ENCODE assay signal across 8 cellular contexts in the genomic region with DNA sequence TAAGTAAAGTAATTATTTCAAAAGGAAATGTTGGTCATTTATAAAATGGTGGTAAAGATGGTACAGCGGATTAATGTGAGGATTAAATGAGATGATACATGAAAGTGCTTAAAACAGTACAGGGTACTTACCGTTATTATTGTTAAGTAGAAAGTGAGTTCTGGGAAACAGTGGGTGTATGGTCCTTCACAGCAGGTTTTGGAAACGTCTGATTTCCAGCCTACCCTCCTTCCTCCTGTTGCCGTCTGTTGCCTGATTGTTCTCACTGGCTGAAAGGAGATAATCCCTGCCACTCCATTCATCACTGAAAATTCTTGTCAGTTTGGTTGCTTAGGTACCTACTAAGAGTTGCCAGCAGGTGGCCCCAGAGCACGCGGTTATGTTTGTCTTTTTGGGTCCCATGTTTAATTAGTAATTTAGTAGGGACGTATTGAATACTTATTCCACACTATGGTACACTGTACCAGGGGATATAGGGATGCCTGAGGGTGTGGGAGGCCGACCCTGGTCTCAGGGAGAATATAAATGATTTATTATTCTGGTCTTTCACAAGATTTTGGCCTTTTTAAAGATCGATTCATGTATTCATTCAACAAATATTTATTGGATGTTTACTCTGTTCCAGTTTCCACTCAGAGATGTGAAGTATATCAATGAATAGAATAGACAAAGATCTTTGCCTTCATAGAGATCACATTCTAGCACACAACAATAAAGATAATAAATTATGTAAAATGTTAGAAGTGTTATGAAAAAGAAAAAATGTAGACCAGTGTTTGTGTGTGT. TPM values are rescaled to one million over a fixed set of nuclear protein-coding genes. Genes with fewer than 3 reads are reported as not detected.
A peak's percentile ranks its signal among the peaks of the same experiment; 100 is the strongest.
DNase-seq lines count a peak whose midpoint lies in the region; ATAC-seq and TF ChIP-seq lines count a peak whose summit lies in the region.

No MANE protein-coding gene starts in this region.

- H3K36me3 ChIP-seq in effector memory CD4-positive, alpha-beta T cell (ENCODE audit: control insufficient read depth, insufficient read depth, low read length), result no peaks in the 10 kb centered on the region

- no peak overlapping the region for H3K27ac ChIP-seq in effector memory CD4-positive, alpha-beta T cell (ENCODE audit: insufficient read depth, low read length, poor library complexity, severe bottlenecking)

- H3K36me3 Mint-ChIP-seq in mesothelial cell of epicardium, result no peaks in the 10 kb centered on the region

- H3K27me3 Mint-ChIP-seq in mesothelial cell of epicardium (ENCODE audit: low read depth), result no peaks in the 10 kb centered on the region

- ATAC-seq in GM19463 (IDR thresholded peaks at IDR 0.05; ENCODE audit: unreplicated experiment), result peak; percentile 51
- ATAC-seq in HG03342 (IDR thresholded peaks at IDR 0.05; ENCODE audit: unreplicated experiment), result no peak

- H3K27ac Mint-ChIP-seq in mesothelial cell of epicardium, result no peak overlapping the region

- TF ChIP-seq CTCF in AG09319 (IDR thresholded peaks at IDR 0.05; ENCODE audit: low read depth, low read length) (peak; percentile 76), mesothelial cell of epicardium (IDR thresholded peaks at IDR 0.05; ENCODE audit: unreplicated experiment) (peak; percentile 46)

- H3K4me3 ChIP-seq in effector memory CD4-positive, alpha-beta T cell (ENCODE audit: insufficient read depth, low read depth, low read length, poor library complexity, severe bottlenecking), result peak overlapping the region; percentile 65

- no peaks in the 10 kb centered on the region for H3K4me1 Mint-ChIP-seq in mesothelial cell of epicardium

- no peaks in the 10 kb centered on the region for H3K27me3 ChIP-seq in effector memory CD4-positive, alpha-beta T cell (replicated peaks; ENCODE audit: control insufficient read depth, insufficient read depth, low read length, poor library complexity, severe bottlenecking)

- H3K9me3 ChIP-seq in effector memory CD4-positive, alpha-beta T cell (ENCODE audit: control insufficient read depth, low read length), result no peaks in the 10 kb centered on the region

- no peak overlapping the region for H3K4me3 Mint-ChIP-seq in mesothelial cell of epicardium

- no peak for DNase-seq in AG09319 (ENCODE audit: extremely low read depth, low read depth)
- DNase-seq in NCI-H69 (lab: John Stamatoyannopoulos, UW), result peak; percentile 80
- DNase-seq in activated CD4-positive, alpha-beta T cell treated with anti-CD3 and anti-CD28 coated beads, Interleukin-2, amount 50 U/mL, for 4 hours, result peak; percentile 62 to 70
- peak; percentile 23 to 46 (median 39) for DNase-seq in effector memory CD4-positive, alpha-beta T cell
- DNase-seq in mesothelial cell of epicardium (ENCODE audit: low spot score in 2 of 2, unreplicated experiment in 2 of 2), result no peak
- peak; percentile 32 to 39 for DNase-seq in stimulated activated CD8-positive, alpha-beta memory T cell treated with anti-CD3 and anti-CD28 coated beads, Interleukin-15, amount 100 ng/mL, for 4 hours (ENCODE audit: low read depth in 2 of 2)

- H3K4me1 ChIP-seq in effector memory CD4-positive, alpha-beta T cell (ENCODE audit: control insufficient read depth, insufficient read depth, low read length, poor library complexity, severe bottlenecking), result no peaks in the 10 kb centered on the region

- peaks cover 43% of the 10 kb centered on the region for H3K9me3 Mint-ChIP-seq in mesothelial cell of epicardium

RNA-seq across cellular contexts. Expression of a gene that starts 30.8 kb away (rescaled TPM):
- total RNA-seq in mesothelial cell of epicardium, result not detected in 3 replicates

RNA-seq across cellular contexts. Expression of a gene that starts 34.1 kb away (rescaled TPM):
- total RNA-seq in mesothelial cell of epicardium, result not detected in 3 replicates

Comparison
In these comparisons a context has a peak if more than half of its experiments do, and no peak if none do; other contexts are left out.
1. DNase-seq: peak in NCI-H69 (single experiment), activated CD4-positive, alpha-beta T cell treated with anti-CD3 and anti-CD28 coated beads, Interleukin-2, amount 50 U/mL, for 4 hours (2 of 2), effector memory CD4-positive, alpha-beta T cell (3 of 3) and stimulated activated CD8-positive, alpha-beta memory T cell treated with anti-CD3 and anti-CD28 coated beads, Interleukin-15, amount 100 ng/mL, for 4 hours (2 of 2); none in AG09319 (single experiment) and mesothelial cell of epicardium (0 of 2).